Comparison of ENCODE assay signal across 8 cellular contexts in the genomic region with DNA sequence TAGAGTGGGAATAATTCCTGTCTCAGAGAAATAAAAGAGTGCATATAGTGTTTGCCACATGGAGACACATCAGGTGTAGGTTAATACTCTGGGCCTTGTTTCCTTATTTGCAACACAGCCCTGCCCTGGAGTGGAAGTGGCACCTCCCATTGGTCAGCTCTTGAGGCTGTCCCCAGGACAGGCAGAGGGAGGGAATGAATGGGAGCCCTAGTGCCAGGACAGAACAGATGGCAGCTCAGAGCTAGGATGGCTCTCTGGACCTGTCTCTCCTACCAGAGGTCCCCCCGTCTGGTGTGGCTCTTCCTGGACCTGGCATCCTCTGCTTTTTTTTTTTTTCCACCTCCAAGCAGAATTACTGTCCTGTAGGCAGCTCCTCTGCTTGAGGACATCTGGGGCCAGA. TPM values are rescaled to one million over a fixed set of nuclear protein-coding genes. Genes with fewer than 3 reads are reported as not detected.
DNase-seq lines count a peak whose midpoint lies in the region; FAIRE-seq and TF ChIP-seq lines count a peak whose summit lies in the region.

No MANE protein-coding gene starts in this region.

- peak; percentile 11 for DNase-seq in RPMI7951 (ENCODE audit: low read depth)
- DNase-seq in epithelial cell of esophagus (ENCODE audit: low read depth) = no peak
- no peak for DNase-seq in neural crest cell (ENCODE audit: low read depth, low spot score)
- no peak for DNase-seq in HEK293T (ENCODE audit: extremely low spot score)
- no peak for DNase-seq in GM12892 (ENCODE audit: insufficient read length)
- DNase-seq in KG1 (lab: John Stamatoyannopoulos, UW) = no peak
- DNase-seq in activated CD4-positive, CD25-positive, alpha-beta regulatory T cell (lab: John Stamatoyannopoulos, UW) = no peak

- POLR2A ChIA-PET in HEK293T (lab: Yijun Ruan, JAX) = interaction anchor here (0.8 to 1.7 kb wide), 2 partner anchors 25 to 42 kb away, joined by 3 to 4 read pairs; no protein-coding TSS in a partner anchor

- H3K27ac ChIP-seq in C4-2B = peak overlapping the region; percentile 64

- peak overlapping the region; percentile 86 for H3K4me3 Mint-ChIP-seq in neural crest cell

- CTCF ChIA-PET in HEK293T (lab: Yijun Ruan, JAX) = interaction anchor here (2.5 kb wide), 1 partner anchor 25 kb away, joined by 12 read pairs; no protein-coding TSS in a partner anchor

- H3K27me3 Mint-ChIP-seq in neural crest cell (ENCODE audit: low read depth) = no peaks in the 10 kb centered on the region

- FAIRE-seq in GM12892 (lab: Jason Lieb, UNC) = no peak

- TF ChIP-seq CTCF in C4-2B (conservative IDR thresholded peaks at IDR 0.05) (no peak), epithelial cell of esophagus (IDR thresholded peaks at IDR 0.05; ENCODE audit: insufficient read depth, low read depth, low read length, missing control alignments) (no peak), neural crest cell (conservative IDR thresholded peaks at IDR 0.05) (no peak)

- H3K27ac Mint-ChIP-seq in neural crest cell (ENCODE audit: unreplicated experiment) = peak overlapping the region; percentile 85

- H3K4me1 Mint-ChIP-seq in neural crest cell = peaks cover 33% of the 10 kb centered on the region

- TF ChIP-seq POLR2A in GM12892 (IDR thresholded peaks at IDR 0.05; ENCODE audit: low read depth, low read length) = no peak

- H3K4me3 ChIP-seq in epithelial cell of esophagus (ENCODE audit: low read length) = peak overlapping the region; percentile 96

- H3K36me3 Mint-ChIP-seq in neural crest cell (ENCODE audit: low read depth) = no peaks in the 10 kb centered on the region

- H3K9me3 Mint-ChIP-seq in neural crest cell = no peaks in the 10 kb centered on the region

TF ChIP-seq in HEK293T, 16 proteins besides CTCF, POLR2A, EP300 and RAD21:
- no peak for TF ChIP-seq SUZ12 (IDR thresholded peaks at IDR 0.05)
- TF ChIP-seq BHLHE40 (IDR thresholded peaks at IDR 0.05; ENCODE audit: borderline replicate concordance) = no peak
- no peak for TF ChIP-seq CTBP1 (IDR thresholded peaks at IDR 0.05; ENCODE audit: borderline replicate concordance)
- TF ChIP-seq, protein P1, sequence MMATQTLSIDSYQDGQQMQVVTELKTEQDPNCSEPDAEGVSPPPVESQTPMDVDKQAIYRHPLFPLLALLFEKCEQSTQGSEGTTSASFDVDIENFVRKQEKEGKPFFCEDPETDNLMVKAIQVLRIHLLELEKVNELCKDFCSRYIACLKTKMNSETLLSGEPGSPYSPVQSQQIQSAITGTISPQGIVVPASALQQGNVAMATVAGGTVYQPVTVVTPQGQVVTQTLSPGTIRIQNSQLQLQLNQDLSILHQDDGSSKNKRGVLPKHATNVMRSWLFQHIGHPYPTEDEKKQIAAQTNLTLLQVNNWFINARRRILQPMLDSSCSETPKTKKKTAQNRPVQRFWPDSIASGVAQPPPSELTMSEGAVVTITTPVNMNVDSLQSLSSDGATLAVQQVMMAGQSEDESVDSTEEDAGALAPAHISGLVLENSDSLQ (IDR thresholded peaks at IDR 0.05) = no peak
- no peak for TF ChIP-seq ZNF384 (IDR thresholded peaks at IDR 0.05)
- TF ChIP-seq L3MBTL2 (conservative IDR thresholded peaks at IDR 0.05) = no peak
- TF ChIP-seq FOXM1 (IDR thresholded peaks at IDR 0.05; ENCODE audit: borderline replicate concordance) = no peak
- TF ChIP-seq NFRKB (IDR thresholded peaks at IDR 0.05) = no peak
- TF ChIP-seq TARDBP (IDR thresholded peaks at IDR 0.05) = no peak
- TF ChIP-seq SP1 (IDR thresholded peaks at IDR 0.05) = no peak
- TF ChIP-seq FOXK2 (IDR thresholded peaks at IDR 0.05) = no peak
- TF ChIP-seq HDGF (IDR thresholded peaks at IDR 0.05; ENCODE audit: borderline replicate concordance) = no peak
- no peak for TF ChIP-seq LEF1 (IDR thresholded peaks at IDR 0.05; ENCODE audit: borderline replicate concordance)
- TF ChIP-seq ELF4 (IDR thresholded peaks at IDR 0.05) = no peak
- no peak for TF ChIP-seq FOXA1 (IDR thresholded peaks at IDR 0.05)
- no peak for TF ChIP-seq ARNT (IDR thresholded peaks at IDR 0.05)
TF ChIP-seq in HEK293T: peak in this region for 0.

RNA-seq across cellular contexts. Expression of a gene that starts 35.6 kb away (rescaled TPM):
- total RNA-seq in RPMI7951 (2014; rRNA removed; shearing (Covaris generic)) = 8.7 TPM in 2 replicates
- total RNA-seq in neural crest cell = 31.3 and 35.1 TPM in 2 replicates
- polyA plus RNA-seq in GM12892 (2012; ENCODE audit: missing spikeins) = 17.6 TPM

RNA-seq across cellular contexts. Expression of a gene that starts 44.6 kb away (rescaled TPM):
- 3.0 and 4.0 TPM in 2 replicates for total RNA-seq in RPMI7951 (2014; rRNA removed; shearing (Covaris generic))
- total RNA-seq in neural crest cell = 1.8 and 2.3 TPM in 2 replicates
- 4.5 TPM for polyA plus RNA-seq in GM12892 (2012; ENCODE audit: missing spikeins)
